In genomic region chr10:37859270-37859669, GRCh38 we compare ENCODE assay signal across 1 cellular context.
TF ChIP-seq lines count a peak whose summit lies in the region.

No MANE protein-coding gene starts in this region.

TF ChIP-seq in HepG2, 621 proteins besides CTCF, POLR2A, EP300 and RAD21:
- TF ChIP-seq ZBTB38 (CRISPR knock-in tag; IDR thresholded peaks at IDR 0.05), result peak; percentile 57; the same call in 1 of the 2 replicates
- TF ChIP-seq, protein P1, sequence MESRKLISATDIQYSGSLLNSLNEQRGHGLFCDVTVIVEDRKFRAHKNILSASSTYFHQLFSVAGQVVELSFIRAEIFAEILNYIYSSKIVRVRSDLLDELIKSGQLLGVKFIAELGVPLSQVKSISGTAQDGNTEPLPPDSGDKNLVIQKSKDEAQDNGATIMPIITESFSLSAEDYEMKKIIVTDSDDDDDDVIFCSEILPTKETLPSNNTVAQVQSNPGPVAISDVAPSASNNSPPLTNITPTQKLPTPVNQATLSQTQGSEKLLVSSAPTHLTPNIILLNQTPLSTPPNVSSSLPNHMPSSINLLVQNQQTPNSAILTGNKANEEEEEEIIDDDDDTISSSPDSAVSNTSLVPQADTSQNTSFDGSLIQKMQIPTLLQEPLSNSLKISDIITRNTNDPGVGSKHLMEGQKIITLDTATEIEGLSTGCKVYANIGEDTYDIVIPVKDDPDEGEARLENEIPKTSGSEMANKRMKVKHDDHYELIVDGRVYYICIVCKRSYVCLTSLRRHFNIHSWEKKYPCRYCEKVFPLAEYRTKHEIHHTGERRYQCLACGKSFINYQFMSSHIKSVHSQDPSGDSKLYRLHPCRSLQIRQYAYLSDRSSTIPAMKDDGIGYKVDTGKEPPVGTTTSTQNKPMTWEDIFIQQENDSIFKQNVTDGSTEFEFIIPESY (CRISPR knock-in tag; IDR thresholded peaks at IDR 0.05), result peak; percentile 24; the same call in 1 of the 2 replicates
TF ChIP-seq in HepG2: peak in this region for 2; not testable (repeated sequence) for 619.
